9 cellular contexts compared by ENCODE assay signal in the genomic region with DNA sequence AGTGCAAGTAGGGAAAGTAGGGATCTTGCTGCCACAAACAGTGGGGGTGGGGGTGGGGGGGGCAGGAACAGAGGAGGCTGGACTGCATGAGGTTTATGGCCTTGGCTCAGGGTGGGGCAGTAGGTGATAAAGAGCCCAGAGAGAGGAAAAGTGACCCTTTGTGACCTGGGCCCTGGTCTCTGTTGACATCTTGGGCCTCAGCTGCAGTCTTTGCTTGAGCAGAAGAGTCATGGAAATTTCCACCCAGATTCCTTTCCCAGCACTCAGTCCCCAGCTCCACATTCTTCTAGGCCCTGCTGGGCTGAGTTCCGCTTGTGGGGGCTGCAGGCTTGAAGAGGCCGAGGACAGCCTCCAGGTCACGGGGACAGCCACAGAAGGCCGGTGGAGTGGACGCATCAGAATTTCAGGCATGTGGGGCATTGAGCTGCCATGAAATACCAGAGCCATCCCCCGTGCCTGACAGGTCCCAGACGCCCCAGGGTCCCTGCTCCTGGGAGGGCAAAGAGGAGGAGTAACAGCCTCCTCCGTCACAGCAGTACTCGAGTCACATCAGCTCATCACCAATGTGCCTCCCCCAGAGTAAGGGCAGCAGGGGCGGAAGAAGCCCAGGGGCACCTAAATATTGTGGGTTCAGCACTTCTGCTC. TPM values are rescaled to one million over a fixed set of nuclear protein-coding genes. Genes with fewer than 3 reads are reported as not detected.
DNase-seq lines count a peak whose midpoint lies in the region; ATAC-seq and TF ChIP-seq lines count a peak whose summit lies in the region.
"Had no signal": no experiment of that assay in that cellular context is flagged by ENCODE, and none has a peak within 500 bp of the region (broad histone marks: within the 10 kb centered on the region; RNA-seq: fewer than 3 reads in every experiment).

No MANE protein-coding gene starts in this region.

- H3K9me3 ChIP-seq in SJSA1 (replicated peaks) = no peaks in the 10 kb centered on the region
- no peaks in the 10 kb centered on the region for H3K9me3 ChIP-seq in osteoblast (ENCODE audit: low read depth, low read length)

- H4K20me1 ChIP-seq in osteoblast (ENCODE audit: insufficient read depth, low read length) = no peaks in the 10 kb centered on the region

- peaks cover 86% of the 10 kb centered on the region for H3K4me1 ChIP-seq in SJSA1 (replicated peaks)
- H3K4me1 ChIP-seq in osteoblast (ENCODE audit: insufficient read depth, low read length) = peaks cover 81% of the 10 kb centered on the region

- no peaks in the 10 kb centered on the region for H3K36me3 ChIP-seq in SJSA1
- H3K36me3 ChIP-seq in osteoblast (ENCODE audit: insufficient read depth, low read length) = no peaks in the 10 kb centered on the region

- peak overlapping the region; percentile 76 for H3K4me2 ChIP-seq in osteoblast (ENCODE audit: insufficient read depth, low read length)

- no peak for ATAC-seq in HG03095 (IDR thresholded peaks at IDR 0.05; ENCODE audit: unreplicated experiment)
- ATAC-seq in HG03354 (IDR thresholded peaks at IDR 0.05; ENCODE audit: poor library complexity, severe bottlenecking, unreplicated experiment) = no peak

- H2AFZ ChIP-seq in osteoblast (ENCODE audit: low read length) = no peak overlapping the region

- no peak overlapping the region for H3K4me3 ChIP-seq in SJSA1
- H3K4me3 ChIP-seq in foreskin fibroblast (ENCODE audit: low read depth in 1 of 2, low read length in 2 of 2) = no peak overlapping the region
- peak overlapping the region; percentile 13 for H3K4me3 ChIP-seq in osteoblast (ENCODE audit: insufficient read depth, low read length)

- peaks cover 50% of the 10 kb centered on the region for H3K79me2 ChIP-seq in osteoblast (ENCODE audit: insufficient read depth, low read length)

- H3K27ac ChIP-seq in SJSA1 (peak overlapping the region; percentile 92), osteoblast (ENCODE audit: low read depth, low read length) (peak overlapping the region; percentile 95)

- DNase-seq in AG08396 (ENCODE audit: low spot score) (peak; percentile 57), SJSA1 (ENCODE audit: low read depth in 1 of 2, low spot score in 2 of 2) (peak; percentile 99 to 100), foreskin fibroblast (peak; percentile 85 to 90), osteoblast (ENCODE audit: insufficient read length, low spot score, missing footprints) (no peak), NCI-H510A treated with DMSO at 0.1 percent for 48 hours (lab: John Stamatoyannopoulos, UW) (no peak), NCI-H187 (lab: John Stamatoyannopoulos, UW) (no peak)
- DNase-seq: effector memory CD4-positive, alpha-beta T cell had no signal

- TF ChIP-seq CTCF in foreskin fibroblast (IDR thresholded peaks at IDR 0.05; ENCODE audit: low read depth, low read length) (no peak), osteoblast (IDR thresholded peaks at IDR 0.05; ENCODE audit: extremely low read depth, low read depth, low read length) (no peak)

- H3K27me3 ChIP-seq in SJSA1 (replicated peaks) (no peaks in the 10 kb centered on the region), osteoblast (ENCODE audit: insufficient read depth, low read length) (no peaks in the 10 kb centered on the region)

RNA-seq across cellular contexts. Expression of gene MALAT1, which starts 9.7 kb away (rescaled TPM):
- 1,620 and 2,210 TPM in 2 replicates for total RNA-seq in SJSA1 (2014; rRNA removed; shearing (Covaris generic))
- total RNA-seq in osteoblast = 19,002 and 21,612 TPM in 2 replicates

RNA-seq across cellular contexts. Expression of gene SCYL1, which starts 35.7 kb away (rescaled TPM):
- 103 and 130 TPM in 2 replicates for total RNA-seq in SJSA1 (2014; rRNA removed; shearing (Covaris generic))
- 109 and 115 TPM in 2 replicates for total RNA-seq in osteoblast

Comparison
In these comparisons a context has a peak if more than half of its experiments do, and no peak if none do; other contexts are left out.
1. DNase-seq: peak in AG08396 (single experiment), SJSA1 (2 of 2) and foreskin fibroblast (2 of 2); none in osteoblast (single experiment), NCI-H510A treated with DMSO at 0.1 percent for 48 hours (single experiment) and NCI-H187 (0 of 2).